10 cellular contexts compared by ENCODE assay signal in the genomic region with DNA sequence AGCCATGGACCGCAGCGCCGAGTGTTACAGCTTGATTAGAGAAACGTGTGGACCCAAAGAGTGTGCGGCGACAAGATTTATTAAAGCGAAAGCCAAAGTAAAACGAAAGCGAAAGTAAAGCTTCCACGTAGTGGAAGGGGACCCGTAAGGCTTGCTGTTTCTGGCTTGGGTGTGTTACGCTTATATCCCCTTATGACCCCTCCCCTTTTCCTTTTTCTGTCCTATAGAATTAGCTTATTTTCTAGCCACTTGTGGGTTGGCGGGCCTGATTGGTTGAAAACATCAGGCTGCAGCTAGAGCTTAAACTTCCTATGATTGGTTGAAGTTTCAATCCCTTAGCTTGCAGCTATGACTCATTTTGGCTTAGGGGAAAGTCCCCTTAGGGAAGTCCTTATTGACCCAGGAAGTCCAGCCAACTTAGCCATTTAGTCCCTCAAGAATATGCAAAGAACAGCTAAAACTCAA.
A peak's percentile ranks its signal among the peaks of the same experiment; 100 is the strongest.
DNase-seq lines count a peak whose midpoint lies in the region; ATAC-seq lines count a peak whose summit lies in the region.
"Had no signal": no experiment of that assay in that cellular context is flagged by ENCODE, and none has a peak within 500 bp of the region (broad histone marks: within the 10 kb centered on the region; RNA-seq: fewer than 3 reads in every experiment).

No MANE protein-coding gene starts in this region.

- H3K27me3 ChIP-seq in skeletal muscle satellite cell (ENCODE audit: control insufficient read depth, insufficient read depth, low read length): no peaks in the 10 kb centered on the region

- H3K4me1 Mint-ChIP-seq in activated CD8-positive, alpha-beta memory T cell treated with anti-CD3 and anti-CD28 coated beads, Interleukin-2, amount 10 ng/mL, durations not matched to agents 7 days and 5 days: no peaks in the 10 kb centered on the region

- H3K4me3 ChIP-seq in skeletal muscle satellite cell (ENCODE audit: low read length): peak overlapping the region; percentile 72

- in situ Hi-C loops in SK-MEL-5 (cut with HindIII; ENCODE audit: low pct_unique_long_range_greater_than_20kb, low sequenced_read_pairs): no loop called here

- peak overlapping the region; percentile 74 for H3K9ac ChIP-seq in skeletal muscle satellite cell (ENCODE audit: low read depth, low read length)

- peak overlapping the region; percentile 59 for H3K4me2 ChIP-seq in skeletal muscle satellite cell (ENCODE audit: low read length)

- H3K27ac Mint-ChIP-seq in activated CD8-positive, alpha-beta memory T cell treated with anti-CD3 and anti-CD28 coated beads, Interleukin-2, amount 10 ng/mL, durations not matched to agents 7 days and 5 days: peak overlapping the region; percentile 56
- H3K27ac Mint-ChIP-seq: activated B cell treated with CpG ODN at 0.5 μM for 24 hours, nephron had no signal

- peaks cover 9% of the 10 kb centered on the region for H3K9me3 Mint-ChIP-seq in activated CD8-positive, alpha-beta memory T cell treated with anti-CD3 and anti-CD28 coated beads, Interleukin-2, amount 10 ng/mL, durations not matched to agents 7 days and 5 days (ENCODE audit: low read depth)

- H3K36me3 ChIP-seq in skeletal muscle satellite cell (ENCODE audit: insufficient read depth, low read length): no peaks in the 10 kb centered on the region

- no peaks in the 10 kb centered on the region for H3K36me3 Mint-ChIP-seq in activated CD8-positive, alpha-beta memory T cell treated with anti-CD3 and anti-CD28 coated beads, Interleukin-2, amount 10 ng/mL, durations not matched to agents 7 days and 5 days

- no peaks in the 10 kb centered on the region for H3K4me1 ChIP-seq in skeletal muscle satellite cell (ENCODE audit: control insufficient read depth, insufficient read depth, low read length)

- no peaks in the 10 kb centered on the region for H3K27me3 Mint-ChIP-seq in activated CD8-positive, alpha-beta memory T cell treated with anti-CD3 and anti-CD28 coated beads, Interleukin-2, amount 10 ng/mL, durations not matched to agents 7 days and 5 days
- H3K27me3 Mint-ChIP-seq: activated B cell treated with CpG ODN at 0.5 μM for 24 hours had no signal

- H3K9me3 ChIP-seq in skeletal muscle satellite cell (replicated peaks; ENCODE audit: low read length): no peaks in the 10 kb centered on the region

- peak overlapping the region; percentile 30 for H3K4me3 Mint-ChIP-seq in activated CD8-positive, alpha-beta memory T cell treated with anti-CD3 and anti-CD28 coated beads, Interleukin-2, amount 10 ng/mL, durations not matched to agents 7 days and 5 days
- H3K4me3 Mint-ChIP-seq: activated B cell treated with CpG ODN at 0.5 μM for 24 hours had no signal

- no peak for ATAC-seq in activated CD8-positive, alpha-beta memory T cell treated with anti-CD3 and anti-CD28 coated beads, Interleukin-2, amount 10 ng/mL, durations not matched to agents 7 days and 5 days
- ATAC-seq in GM21526 (IDR thresholded peaks at IDR 0.05; ENCODE audit: low FRiP score, unreplicated experiment): no peak
- no peak for ATAC-seq in HG03460 (IDR thresholded peaks at IDR 0.05; ENCODE audit: unreplicated experiment)

- DNase-seq in activated CD8-positive, alpha-beta memory T cell treated with anti-CD3 and anti-CD28 coated beads, Interleukin-2, amount 10 ng/mL, durations not matched to agents 7 days and 5 days: no peak
- no peak for DNase-seq in activated CD8-positive, alpha-beta memory T cell treated with anti-CD3 and anti-CD28 coated beads, Interleukin-2, amount 50 U/mL, for 4 hours
- DNase-seq in NCI-H2029 treated with DMSO at 0.1 percent for 48 hours (lab: John Stamatoyannopoulos, UW) (peak; percentile 83), SK-MEL-5 (ENCODE audit: low read depth, low spot score) (peak; percentile 78), dermis blood vessel endothelial cell (no peak)
- DNase-seq: activated B cell treated with CpG ODN at 0.5 μM for 24 hours had no signal

- CTCF ChIA-PET in activated CD8-positive, alpha-beta memory T cell treated with anti-CD3 and anti-CD28 coated beads, Interleukin-2, amount 10 ng/mL, durations not matched to agents 7 days and 5 days (lab: Charles Lee): no interaction called here

Comparison
In these comparisons a context has a peak if more than half of its experiments do, and no peak if none do; other contexts are left out.
1. DNase-seq: peak in NCI-H2029 treated with DMSO at 0.1 percent for 48 hours (single experiment) and SK-MEL-5 (single experiment); none in activated CD8-positive, alpha-beta memory T cell treated with anti-CD3 and anti-CD28 coated beads, Interleukin-2, amount 10 ng/mL, durations not matched to agents 7 days and 5 days (single experiment), activated CD8-positive, alpha-beta memory T cell treated with anti-CD3 and anti-CD28 coated beads, Interleukin-2, amount 50 U/mL, for 4 hours (single experiment) and dermis blood vessel endothelial cell (single experiment).